Comparison of ENCODE assay signal across 31 cellular contexts in genomic region chr4:30746735-30747134, GRCh38. TPM values are rescaled to one million over a fixed set of nuclear protein-coding genes. Genes with fewer than 3 reads are reported as not detected.
"Had no signal": no experiment of that assay in that cellular context is flagged by ENCODE, and none has a peak within 500 bp of the region (broad histone marks: within the 10 kb centered on the region; RNA-seq: fewer than 3 reads in every experiment).

No MANE protein-coding gene starts in this region.

- H3K27ac ChIP-seq: left ventricle myocardium inferior, neural progenitor cell, neutrophil, ovary, right atrium auricular region, skin epidermis, stomach, testis, thyroid gland, upper lobe of right lung had no signal

- DNase-seq: hypothalamus; immature natural killer cell; kidney; left colon; left ventricle myocardium inferior; mesendoderm; naive B cell; natural killer cell; nephron progenitor cell; occipital lobe; ovary; stimulated activated CD4-positive, alpha-beta T cell treated with anti-CD3 and anti-CD28 coated beads, Interleukin-12 subunit alpha, Interleukin-12 subunit beta, amount 100 ng/mL, for 4 hours; stimulated activated CD4-positive, alpha-beta T cell treated with anti-CD3 and anti-CD28 coated beads, Interleukin-15, amount 100 ng/mL, for 24 hours; stimulated activated CD4-positive, alpha-beta T cell treated with anti-CD3 and anti-CD28 coated beads, Interleukin-2, amount 100 ng/mL, for 24 hours; stimulated activated CD4-positive, alpha-beta T cell treated with anti-CD3 and anti-CD28 coated beads, Interleukin-4, amount 100 ng/mL, for 1 hour; stimulated activated naive B cell treated with anti-CD40 and anti-IgM and Interleukin-4, amounts not matched to agents 10 μg/mL and 1 μg/mL and 100 μg/mL, for 72 hours; stimulated activated naive CD8-positive, alpha-beta T cell treated with anti-CD3 and anti-CD28 coated beads, Interleukin-15, Interleukin-2, amounts not matched to agents 100 U/mL and 50 U/mL, for 24 hours; stomach; testis; thyroid gland; trophoblast cell; upper lobe of right lung had no signal

- H3K9ac ChIP-seq: neural progenitor cell had no signal

- H3K4me1 ChIP-seq: testis, thyroid gland, upper lobe of right lung had no signal

- H3K4me1 Mint-ChIP-seq: immature natural killer cell; naive B cell; natural killer cell; nephron progenitor cell; stimulated activated naive B cell treated with anti-CD40 and anti-IgM and Interleukin-4, amounts not matched to agents 10 μg/mL and 1 μg/mL and 100 μg/mL, for 72 hours had no signal

- H3K27ac Mint-ChIP-seq: immature natural killer cell; naive B cell; natural killer cell; nephron progenitor cell; neural progenitor cell; progenitor cell of endocrine pancreas; stimulated activated naive B cell treated with anti-CD40 and anti-IgM and Interleukin-4, amounts not matched to agents 10 μg/mL and 1 μg/mL and 100 μg/mL, for 72 hours had no signal

- H3K36me3 ChIP-seq: left ventricle myocardium inferior, neural progenitor cell, neutrophil, ovary, right atrium auricular region, stomach, thyroid gland, upper lobe of right lung had no signal

- H3K36me3 Mint-ChIP-seq: immature natural killer cell; naive B cell; natural killer cell; stimulated activated naive B cell treated with anti-CD40 and anti-IgM and Interleukin-4, amounts not matched to agents 10 μg/mL and 1 μg/mL and 100 μg/mL, for 72 hours had no signal

- ATAC-seq: left colon; natural killer cell; sciatic nerve; stimulated activated naive B cell treated with anti-CD40 and anti-IgM and Interleukin-4, amounts not matched to agents 10 μg/mL and 1 μg/mL and 100 μg/mL, for 72 hours; stimulated activated naive CD8-positive, alpha-beta T cell treated with anti-CD3 and anti-CD28 coated beads, Interleukin-15, Interleukin-2, amounts not matched to agents 100 U/mL and 50 U/mL, for 24 hours; upper lobe of right lung had no signal

- H3K9me3 Mint-ChIP-seq: mesothelial cell of epicardium; nephron progenitor cell; stimulated activated naive B cell treated with anti-CD40 and anti-IgM and Interleukin-4, amounts not matched to agents 10 μg/mL and 1 μg/mL and 100 μg/mL, for 72 hours had no signal

- H3K4me3 Mint-ChIP-seq: immature natural killer cell; mesothelial cell of epicardium; naive B cell; natural killer cell; nephron progenitor cell; neural progenitor cell; stimulated activated naive B cell treated with anti-CD40 and anti-IgM and Interleukin-4, amounts not matched to agents 10 μg/mL and 1 μg/mL and 100 μg/mL, for 72 hours had no signal

- H3K4me3 ChIP-seq: left ventricle myocardium inferior, lung, neural progenitor cell, ovary, right atrium auricular region, skin epidermis, stomach, testis, thyroid gland, upper lobe of right lung had no signal

- H3K27me3 Mint-ChIP-seq: naive B cell; progenitor cell of endocrine pancreas; stimulated activated naive B cell treated with anti-CD40 and anti-IgM and Interleukin-4, amounts not matched to agents 10 μg/mL and 1 μg/mL and 100 μg/mL, for 72 hours had no signal

- H3K9me3 ChIP-seq: left ventricle myocardium inferior, neutrophil, ovary, right atrium auricular region, stomach, testis, thyroid gland, upper lobe of right lung had no signal

- H3K27me3 ChIP-seq: neural progenitor cell, neutrophil, ovary, right atrium auricular region, stomach, testis, thyroid gland, upper lobe of right lung had no signal

RNA-seq across cellular contexts. Expression of gene PCDH7, which starts 26.6 kb away (rescaled TPM):
- total RNA-seq: mononuclear cell, natural killer cell had no signal
- polyA plus RNA-seq: immature natural killer cell had no signal
